ENCODE assay signal across 8 cellular contexts in the genomic region with DNA sequence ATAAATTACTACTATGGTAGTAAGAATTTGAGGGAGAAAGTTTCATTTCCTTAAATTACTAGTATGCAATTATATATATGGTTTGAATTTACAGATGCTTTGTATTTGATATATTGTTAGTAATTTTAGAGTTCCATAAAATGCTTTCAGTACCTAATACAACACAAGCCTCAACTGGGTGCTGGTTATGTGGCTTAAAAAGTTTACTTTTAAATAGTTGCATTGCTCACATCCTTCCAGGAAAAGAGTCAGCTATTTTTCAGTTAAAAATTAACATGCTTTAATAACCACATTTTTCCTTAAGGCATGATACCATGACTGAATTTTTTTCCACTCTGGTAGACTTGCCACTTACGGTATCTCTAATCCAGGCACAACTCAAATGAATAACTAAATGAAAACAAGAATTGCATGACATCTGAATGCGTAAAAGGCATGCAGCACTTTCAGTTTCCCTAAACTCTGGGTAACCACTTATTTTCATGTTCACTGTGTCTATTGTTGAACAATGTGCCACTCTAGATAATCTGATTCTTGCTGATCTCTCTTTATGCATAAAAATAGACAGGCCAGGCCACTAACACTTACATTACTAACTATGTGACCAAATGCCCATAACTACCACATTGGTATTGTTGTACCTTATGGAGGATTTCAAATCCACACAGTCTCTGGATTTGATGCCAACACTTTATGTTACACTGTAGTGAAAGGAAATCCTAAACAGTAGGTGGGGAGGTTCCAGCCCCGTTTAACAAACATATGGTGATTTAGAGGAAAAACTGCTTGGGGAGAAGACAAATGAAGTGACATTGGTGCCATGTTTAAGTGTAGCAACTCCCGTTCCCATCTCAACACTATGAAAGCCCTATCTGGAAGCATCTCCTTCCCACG. TPM values are rescaled to one million over a fixed set of nuclear protein-coding genes. Genes with fewer than 3 reads are reported as not detected.
DNase-seq lines count a peak whose midpoint lies in the region; ATAC-seq and TF ChIP-seq lines count a peak whose summit lies in the region.

No MANE protein-coding gene starts in this region.

- H3K27ac Mint-ChIP-seq in natural killer cell treated with Interleukin-12 subunit alpha and Interleukin-12 subunit beta and Interleukin-15 and Interleukin-18, amount 100 ng/mL, for 72 hours = peak overlapping the region in 1 of 2 donors; percentile 66
- H3K27ac Mint-ChIP-seq in natural killer cell = no peak overlapping the region
- H3K27ac Mint-ChIP-seq in activated naive CD8-positive, alpha-beta T cell = peak overlapping the region; percentile 85

- TF ChIP-seq CTCF in natural killer cell (IDR thresholded peaks at IDR 0.05) (no peak), thoracic aorta (IDR thresholded peaks at IDR 0.05) (no peak)

- no peaks in the 10 kb centered on the region for H3K4me1 ChIP-seq in thoracic aorta (ENCODE audit: control insufficient read depth in 1 of 2, low read depth in 2 of 2)

- peak overlapping the region; percentile 67 for H3K4me3 Mint-ChIP-seq in natural killer cell treated with Interleukin-12 subunit alpha and Interleukin-12 subunit beta and Interleukin-15 and Interleukin-18, amount 100 ng/mL, for 72 hours
- no peak overlapping the region for H3K4me3 Mint-ChIP-seq in natural killer cell
- peak overlapping the region; percentile 28 for H3K4me3 Mint-ChIP-seq in activated naive CD8-positive, alpha-beta T cell

- H3K36me3 ChIP-seq in thoracic aorta = no peaks in the 10 kb centered on the region

- no peaks in the 10 kb centered on the region for H3K9me3 ChIP-seq in thoracic aorta

- peaks cover 0 to 8% of the 10 kb centered on the region in 2 donors for H3K27me3 Mint-ChIP-seq in natural killer cell treated with Interleukin-12 subunit alpha and Interleukin-12 subunit beta and Interleukin-15 and Interleukin-18, amount 100 ng/mL, for 72 hours
- H3K27me3 Mint-ChIP-seq in natural killer cell (ENCODE audit: low read depth in 2 of 2) = peaks cover 5 to 7% of the 10 kb centered on the region in 2 donors
- H3K27me3 Mint-ChIP-seq in activated naive CD8-positive, alpha-beta T cell = peaks cover 1% of the 10 kb centered on the region

- peaks cover 8 to 12% of the 10 kb centered on the region in 2 donors for H3K4me1 Mint-ChIP-seq in natural killer cell treated with Interleukin-12 subunit alpha and Interleukin-12 subunit beta and Interleukin-15 and Interleukin-18, amount 100 ng/mL, for 72 hours (ENCODE audit: low read depth in 2 of 2)
- H3K4me1 Mint-ChIP-seq in natural killer cell = no peaks in the 10 kb centered on the region
- H3K4me1 Mint-ChIP-seq in activated naive CD8-positive, alpha-beta T cell (ENCODE audit: low read depth) = peaks cover 11% of the 10 kb centered on the region

- H3K9me3 Mint-ChIP-seq in natural killer cell treated with Interleukin-12 subunit alpha and Interleukin-12 subunit beta and Interleukin-15 and Interleukin-18, amount 100 ng/mL, for 72 hours = no peaks in the 10 kb centered on the region
- H3K9me3 Mint-ChIP-seq in natural killer cell = no peaks in the 10 kb centered on the region
- H3K9me3 Mint-ChIP-seq in activated naive CD8-positive, alpha-beta T cell (ENCODE audit: low read depth) = no peaks in the 10 kb centered on the region

- no peak for TF ChIP-seq POLR2A in erythroblast (IDR thresholded peaks at IDR 0.05; ENCODE audit: low read length)

- no peak overlapping the region for H3K27ac ChIP-seq in thoracic aorta

- peak; percentile 57 to 84 for ATAC-seq in natural killer cell treated with Interleukin-12 subunit alpha and Interleukin-12 subunit beta and Interleukin-15 and Interleukin-18, amount 100 ng/mL, for 72 hours
- ATAC-seq in natural killer cell (no peak), HG03095 (IDR thresholded peaks at IDR 0.05; ENCODE audit: unreplicated experiment) (peak; percentile 93), thoracic aorta (ENCODE audit: insufficient number of reproducible peaks, low FRiP score, low read depth) (no peak), left cardiac atrium (no peak)

- peak overlapping the region; percentile 33 for H3K4me3 ChIP-seq in thoracic aorta

- intact Hi-C loops in natural killer cell (cut with micrococcal nuclease) (no loop called here), left cardiac atrium (cut with DNase I) (no loop called here)

- no peaks in the 10 kb centered on the region for H3K27me3 ChIP-seq in thoracic aorta (replicated peaks; ENCODE audit: insufficient read depth)

- no peak for DNase-seq in natural killer cell treated with Interleukin-12 subunit alpha and Interleukin-12 subunit beta and Interleukin-15 and Interleukin-18, amount 100 ng/mL, for 72 hours (ENCODE audit: low spot score)
- DNase-seq in natural killer cell = no peak
- no peak for DNase-seq in thoracic aorta (ENCODE audit: low spot score)
- DNase-seq in SKM-1 (lab: John Stamatoyannopoulos, UW; ENCODE audit: unreplicated experiment) = no peak
- no peak for DNase-seq in left cardiac atrium
- DNase-seq in erythroblast (lab: John Stamatoyannopoulos, UW) = no peak

- no peaks in the 10 kb centered on the region for H3K36me3 Mint-ChIP-seq in natural killer cell treated with Interleukin-12 subunit alpha and Interleukin-12 subunit beta and Interleukin-15 and Interleukin-18, amount 100 ng/mL, for 72 hours
- no peaks in the 10 kb centered on the region for H3K36me3 Mint-ChIP-seq in natural killer cell
- H3K36me3 Mint-ChIP-seq in activated naive CD8-positive, alpha-beta T cell = peaks cover 10% of the 10 kb centered on the region

RNA-seq across cellular contexts. Expression of a gene that starts 35.5 kb away (rescaled TPM):
- 10 to 100 TPM; 27.3 to 39.7 TPM for total RNA-seq in natural killer cell treated with Interleukin-12 subunit alpha and Interleukin-12 subunit beta and Interleukin-15 and Interleukin-18, amount 100 ng/mL, for 72 hours
- total RNA-seq in natural killer cell (10 to 100 TPM; 42.0 to 48.9 (median 42.3) TPM), thoracic aorta (10 to 100 TPM; 86.2 to 90.2 TPM), left cardiac atrium (10 to 100 TPM; 48.5 to 62.2 TPM)

Comparison
In these comparisons a context has a peak if more than half of its experiments do, and no peak if none do; other contexts are left out.
1. ATAC-seq: peak in natural killer cell treated with Interleukin-12 subunit alpha and Interleukin-12 subunit beta and Interleukin-15 and Interleukin-18, amount 100 ng/mL, for 72 hours (2 of 2) and HG03095 (single experiment); none in natural killer cell (0 of 3), thoracic aorta (single experiment) and left cardiac atrium (0 of 2).